In genomic region chr1:36397083-36397377, GRCh38 we compare ENCODE assay signal across 8 cellular contexts. TPM values are rescaled to one million over a fixed set of nuclear protein-coding genes. Genes with fewer than 3 reads are reported as not detected.
DNase-seq lines count a peak whose midpoint lies in the region; ATAC-seq lines count a peak whose summit lies in the region.

No MANE protein-coding gene starts in this region.

- peak overlapping the region; percentile 92 for H3K9ac ChIP-seq in iPS-20b (ENCODE audit: low read depth, low read length)
- peak overlapping the region; percentile 79 to 97 for H3K9ac ChIP-seq in stomach smooth muscle (ENCODE audit: low read length in 2 of 2)

- H3K4me1 Mint-ChIP-seq in CD4-positive, CD25-positive, alpha-beta regulatory T cell = peaks cover 13 to 39% (median 20%) of the 10 kb centered on the region in 4 donors
- H3K4me1 Mint-ChIP-seq in activated naive CD8-positive, alpha-beta T cell (ENCODE audit: low read depth) = peaks cover 36% of the 10 kb centered on the region

- H3K4me3 Mint-ChIP-seq in CD4-positive, CD25-positive, alpha-beta regulatory T cell = peak overlapping the region; percentile 86 to 99 (median 96)
- peak overlapping the region; percentile 98 for H3K4me3 Mint-ChIP-seq in activated naive CD8-positive, alpha-beta T cell

- peaks cover 20% of the 10 kb centered on the region for H3K36me3 ChIP-seq in CD4-positive, CD25-positive, alpha-beta regulatory T cell (ENCODE audit: control insufficient read depth, insufficient read depth, low read length)
- H3K36me3 ChIP-seq in iPS-20b (ENCODE audit: insufficient read depth, low read depth, low read length) = peaks cover 23% of the 10 kb centered on the region
- H3K36me3 ChIP-seq in stomach smooth muscle (ENCODE audit: control insufficient read depth in 2 of 2, insufficient read depth in 2 of 2, low read length in 2 of 2) = peaks cover 12 to 16% of the 10 kb centered on the region in 2 donors

- H3K27me3 ChIP-seq in CD4-positive, CD25-positive, alpha-beta regulatory T cell (ENCODE audit: control insufficient read depth, insufficient read depth, low read length) = no peaks in the 10 kb centered on the region
- H3K27me3 ChIP-seq in iPS-20b (ENCODE audit: insufficient read depth, low read length) (no peaks in the 10 kb centered on the region), stomach smooth muscle (ENCODE audit: control insufficient read depth in 1 of 2, insufficient read depth in 2 of 2, low read length in 2 of 2) (no peaks in the 10 kb centered on the region)

- no peaks in the 10 kb centered on the region for H3K27me3 Mint-ChIP-seq in CD4-positive, CD25-positive, alpha-beta regulatory T cell
- no peaks in the 10 kb centered on the region for H3K27me3 Mint-ChIP-seq in activated naive CD8-positive, alpha-beta T cell

- H3K4me3 ChIP-seq in CD4-positive, CD25-positive, alpha-beta regulatory T cell (ENCODE audit: low read depth, low read length) = peak overlapping the region; percentile 92
- peak overlapping the region; percentile 94 for H3K4me3 ChIP-seq in iPS-20b (ENCODE audit: low read length)
- peak overlapping the region; percentile 77 to 98 for H3K4me3 ChIP-seq in stomach smooth muscle (ENCODE audit: low read length in 2 of 2)

- DNase-seq in CD4-positive, CD25-positive, alpha-beta regulatory T cell = no peak
- DNase-seq in NCI-H187 (lab: John Stamatoyannopoulos, UW) (no peak), NCI-H146 (lab: John Stamatoyannopoulos, UW) (no peak), DMS53 treated with DMSO at 0.1 percent for 48 hours (lab: John Stamatoyannopoulos, UW; ENCODE audit: unreplicated experiment) (no peak)

- H3K27ac ChIP-seq in CD4-positive, CD25-positive, alpha-beta regulatory T cell (ENCODE audit: insufficient read depth, low read length, poor library complexity, severe bottlenecking) = peak overlapping the region; percentile 87
- H3K27ac ChIP-seq in iPS-20b (ENCODE audit: low read length) (peak overlapping the region; percentile 23), stomach smooth muscle (ENCODE audit: low read length) (peak overlapping the region; percentile 94)

- peaks cover 13% of the 10 kb centered on the region for H3K4me1 ChIP-seq in CD4-positive, CD25-positive, alpha-beta regulatory T cell (ENCODE audit: control insufficient read depth, insufficient read depth, low read length, poor library complexity, severe bottlenecking)
- H3K4me1 ChIP-seq in iPS-20b (ENCODE audit: insufficient read depth, low read length) (peaks cover 8% of the 10 kb centered on the region; the same call in 1 of the 2 replicates), stomach smooth muscle (ENCODE audit: control insufficient read depth, insufficient read depth, low read length) (peaks cover 12% of the 10 kb centered on the region)

- peaks cover 14% of the 10 kb centered on the region for H3K36me3 Mint-ChIP-seq in CD4-positive, CD25-positive, alpha-beta regulatory T cell
- H3K36me3 Mint-ChIP-seq in activated naive CD8-positive, alpha-beta T cell = peaks cover 12% of the 10 kb centered on the region

- peak overlapping the region; percentile 54 to 100 (median 99) for H3K27ac Mint-ChIP-seq in CD4-positive, CD25-positive, alpha-beta regulatory T cell
- H3K27ac Mint-ChIP-seq in activated naive CD8-positive, alpha-beta T cell = peak overlapping the region; percentile 99

- no peaks in the 10 kb centered on the region for H3K9me3 Mint-ChIP-seq in CD4-positive, CD25-positive, alpha-beta regulatory T cell
- no peaks in the 10 kb centered on the region for H3K9me3 Mint-ChIP-seq in activated naive CD8-positive, alpha-beta T cell (ENCODE audit: low read depth)

- no peaks in the 10 kb centered on the region for H3K9me3 ChIP-seq in CD4-positive, CD25-positive, alpha-beta regulatory T cell (ENCODE audit: control insufficient read depth in 2 of 2, low read length in 2 of 2)
- H3K9me3 ChIP-seq in iPS-20b (ENCODE audit: insufficient read depth, low read depth, low read length) (no peaks in the 10 kb centered on the region), stomach smooth muscle (ENCODE audit: control insufficient read depth in 2 of 2, low read length in 2 of 2) (no peaks in the 10 kb centered on the region)

- ATAC-seq in CD4-positive, CD25-positive, alpha-beta regulatory T cell (ENCODE audit: low read depth in 2 of 2) = peak; percentile 49 to 58
- ATAC-seq in HG02870 (IDR thresholded peaks at IDR 0.05; ENCODE audit: unreplicated experiment) = peak; percentile 27

RNA-seq across cellular contexts. Expression of gene LSM10, which starts 0.7 kb away (rescaled TPM):
- 33.8 TPM for total RNA-seq in CD4-positive, CD25-positive, alpha-beta regulatory T cell
- polyA plus RNA-seq in CD4-positive, CD25-positive, alpha-beta regulatory T cell = 100 to 1,000 TPM; 142 to 153 (median 145) TPM

RNA-seq across cellular contexts. Expression of gene STK40, which starts 11.3 kb away (rescaled TPM):
- 30.1 TPM for total RNA-seq in CD4-positive, CD25-positive, alpha-beta regulatory T cell
- polyA plus RNA-seq in CD4-positive, CD25-positive, alpha-beta regulatory T cell = 10 to 100 TPM; 27.1 to 36.4 (median 30.3) TPM

RNA-seq across cellular contexts. Expression of gene OSCP1, which starts 53.2 kb away (rescaled TPM):
- total RNA-seq in CD4-positive, CD25-positive, alpha-beta regulatory T cell = not detected
- 1 to 10 TPM in 2 of 4 donors, under 1 TPM in 2; 0.35 to 1.8 (median 0.73) TPM for polyA plus RNA-seq in CD4-positive, CD25-positive, alpha-beta regulatory T cell

Comparison
In these comparisons a context has a peak if more than half of its experiments do, and no peak if none do; other contexts are left out.
1. H3K27ac ChIP-seq: peak in every context shown above with its lines; median percentile 94 in stomach smooth muscle; 87 in CD4-positive, CD25-positive, alpha-beta regulatory T cell; 23 in iPS-20b.